ENCODE assay signal across 8 cellular contexts in genomic region chr1:23743287-23744052, GRCh38. TPM values are rescaled to one million over a fixed set of nuclear protein-coding genes. Genes with fewer than 3 reads are reported as not detected.
DNase-seq lines count a peak whose midpoint lies in the region; FAIRE-seq and TF ChIP-seq lines count a peak whose summit lies in the region.

Gene ELOA, plus strand, starts transcription at chr1:23743471. Its CDS starts 33 bp downstream, at chr1:23743504.

- peak within 1 kb of the TSS; percentile 69 for H2BK5ac ChIP-seq in neuronal stem cell (ENCODE audit: low read length)

- peak within 1 kb of the TSS; percentile 96 for H3K18ac ChIP-seq in neuronal stem cell (ENCODE audit: low read length)

- no peak for FAIRE-seq in D721Med (lab: Jason Lieb, UNC)
- FAIRE-seq in frontal cortex (lab: Jason Lieb, UNC) = no peak

- H2BK12ac ChIP-seq in neuronal stem cell (ENCODE audit: low read length) = peak within 1 kb of the TSS; percentile 17

- TF ChIP-seq CTCF in D721Med (IDR thresholded peaks at IDR 0.05; ENCODE audit: insufficient read depth, missing control alignments) (no peak), GM20000 (IDR thresholded peaks at IDR 0.05; ENCODE audit: extremely low read depth, missing control alignments) (no peak)

- H3K79me1 ChIP-seq in neuronal stem cell (ENCODE audit: low read depth, low read length) = peaks cover 5% of the 10 kb centered on the region

- peak within 1 kb of the TSS; percentile 39 for H2BK15ac ChIP-seq in neuronal stem cell (ENCODE audit: low read length)

- H3K4ac ChIP-seq in neuronal stem cell (ENCODE audit: low read length) = peak within 1 kb of the TSS; percentile 55

- peak; percentile 48 for DNase-seq in D721Med (ENCODE audit: insufficient read length, low spot score)
- peak; percentile 96 for DNase-seq in GM20000 (ENCODE audit: low spot score)
- DNase-seq in SJSA1 (ENCODE audit: low read depth in 1 of 2, low spot score in 2 of 2) = peak; percentile 59 to 68
- peak; percentile 62 for DNase-seq in activated gamma-delta T cell treated with anti-CD3 and anti-CD28 coated beads, Interleukin-2, amount 50 U/mL, for 16 hours (ENCODE audit: low read depth)
- peak; percentile 89 to 92 for DNase-seq in frontal cortex (ENCODE audit: low spot score in 2 of 2)
- peak; percentile 74 for DNase-seq in neuronal stem cell (ENCODE audit: low spot score)
- DNase-seq in substantia nigra (lab: John Stamatoyannopoulos, UW) = peak in 46 of 49 donors; percentile 7 to 82 (median 52)

- peak within 1 kb of the TSS; percentile 99 for H3K23ac ChIP-seq in neuronal stem cell (ENCODE audit: low read depth, low read length, poor library complexity)

- peak within 1 kb of the TSS; percentile 95 for H3K9ac ChIP-seq in HUES6 (ENCODE audit: low read length)
- peak within 1 kb of the TSS; percentile 98 for H3K9ac ChIP-seq in neuronal stem cell (ENCODE audit: low read depth, low read length, poor library complexity)

- peak within 1 kb of the TSS; percentile 92 for H4K8ac ChIP-seq in neuronal stem cell (ENCODE audit: low read depth, low read length)

- H3K36me3 ChIP-seq in HUES6 (ENCODE audit: control insufficient read depth, insufficient read depth, low read length) (peaks cover 22% of the 10 kb centered on the region), SJSA1 (peaks cover 32% of the 10 kb centered on the region), neuronal stem cell (replicated peaks in 1 of 2; ENCODE audit: control insufficient read depth in 2 of 2, insufficient read depth in 2 of 2, low read length in 2 of 2) (peaks cover 2 to 28% of the 10 kb centered on the region in 2 donors)

- H2BK120ac ChIP-seq in neuronal stem cell (ENCODE audit: low read depth, low read length) = peak within 1 kb of the TSS; percentile 22

- peak within 1 kb of the TSS; percentile 79 for H3K4me2 ChIP-seq in neuronal stem cell (ENCODE audit: insufficient read depth, low read length, poor library complexity, severe bottlenecking)

- WGBS in neuronal stem cell (ENCODE audit: extremely low coverage in 2 of 2, insufficient read length in 2 of 2, insufficient replicate concordance in 1 of 2), 2 donors = no CpG with 5 or more reads among the region's 109 CpGs

- H3K14ac ChIP-seq in neuronal stem cell (ENCODE audit: low read length) = peak within 1 kb of the TSS; percentile 65

- H3K4me1 ChIP-seq in HUES6 (ENCODE audit: control insufficient read depth, insufficient read depth, low read length) = peaks cover 13% of the 10 kb centered on the region
- H3K4me1 ChIP-seq in SJSA1 (replicated peaks) = peaks cover 18% of the 10 kb centered on the region
- H3K4me1 ChIP-seq in neuronal stem cell (ENCODE audit: control insufficient read depth in 2 of 2, insufficient read depth in 1 of 2, low read depth in 1 of 2, low read length in 2 of 2) = peaks cover 2 to 9% of the 10 kb centered on the region in 2 donors

- H3K27me3 ChIP-seq in HUES6 (ENCODE audit: control insufficient read depth, insufficient read depth, low read length) = no peaks in the 10 kb centered on the region
- H3K27me3 ChIP-seq in SJSA1 (replicated peaks) = no peaks in the 10 kb centered on the region
- H3K27me3 ChIP-seq in neuronal stem cell (ENCODE audit: control insufficient read depth in 3 of 3, insufficient read depth in 3 of 3, low read depth in 1 of 3, low read length in 3 of 3) = no peaks in the 10 kb centered on the region

- H3K27ac ChIP-seq in HUES6 (ENCODE audit: low read depth, low read length) = peak within 1 kb of the TSS; percentile 89
- peak within 1 kb of the TSS; percentile 48 for H3K27ac ChIP-seq in SJSA1
- H3K27ac ChIP-seq in neuronal stem cell (replicated peaks; ENCODE audit: low read length) = peak within 1 kb of the TSS; percentile 7
- peak within 1 kb of the TSS; percentile 66 for H3K27ac ChIP-seq in substantia nigra (ENCODE audit: low read depth, low read length, poor library complexity, severe bottlenecking)

- H2AK5ac ChIP-seq in neuronal stem cell (ENCODE audit: low read depth, low read length) = peak within 1 kb of the TSS; percentile 63

- H3K9me3 ChIP-seq in HUES6 (ENCODE audit: control insufficient read depth, insufficient read depth, low read depth, low read length) = no peaks in the 10 kb centered on the region
- H3K9me3 ChIP-seq in SJSA1 (replicated peaks) = 0 out of 2 replicates have a peak, but pooled peaks cover 5% of the 10 kb centered on the region
- H3K9me3 ChIP-seq in neuronal stem cell (replicated peaks in 1 of 2; ENCODE audit: control insufficient read depth in 2 of 2, insufficient read depth in 1 of 2, low read depth in 1 of 2, low read length in 2 of 2) = no peaks in the 10 kb centered on the region

- no peak within 1 kb of the TSS for H4K91ac ChIP-seq in neuronal stem cell (ENCODE audit: low read depth, low read length, poor library complexity)

- peak within 1 kb of the TSS; percentile 98 for H2AFZ ChIP-seq in neuronal stem cell (ENCODE audit: low read length)

- peak within 1 kb of the TSS; percentile 99 for H3K4me3 ChIP-seq in HUES6 (ENCODE audit: low read depth, low read length)
- peak within 1 kb of the TSS; percentile 98 for H3K4me3 ChIP-seq in SJSA1
- peak within 1 kb of the TSS; percentile 93 to 94 for H3K4me3 ChIP-seq in neuronal stem cell (ENCODE audit: low read length in 2 of 2)

RNA-seq across cellular contexts. Expression of gene ELOA, which starts in this region (rescaled TPM):
- total RNA-seq in SJSA1 (2014; rRNA removed; shearing (Covaris generic)) = 46.0 and 63.4 TPM in 2 replicates
- total RNA-seq in frontal cortex = 24.5 TPM
- 16.5 TPM for polyA plus RNA-seq in neuronal stem cell (2013, experiment 1 of 2)
- 17.6 TPM for polyA plus RNA-seq in neuronal stem cell (2013, experiment 2 of 2)

Comparison
In these comparisons a context has a peak if more than half of its experiments do, and no peak if none do; other contexts are left out.
1. Peak in every context shown above with its lines: DNase-seq, H3K4me3 ChIP-seq and H3K27ac ChIP-seq.
2. H3K27ac ChIP-seq: peak in every context shown above with its lines; median percentile 89 in HUES6; 66 in substantia nigra; 48 in SJSA1; 7 in neuronal stem cell.